In the genomic region with DNA sequence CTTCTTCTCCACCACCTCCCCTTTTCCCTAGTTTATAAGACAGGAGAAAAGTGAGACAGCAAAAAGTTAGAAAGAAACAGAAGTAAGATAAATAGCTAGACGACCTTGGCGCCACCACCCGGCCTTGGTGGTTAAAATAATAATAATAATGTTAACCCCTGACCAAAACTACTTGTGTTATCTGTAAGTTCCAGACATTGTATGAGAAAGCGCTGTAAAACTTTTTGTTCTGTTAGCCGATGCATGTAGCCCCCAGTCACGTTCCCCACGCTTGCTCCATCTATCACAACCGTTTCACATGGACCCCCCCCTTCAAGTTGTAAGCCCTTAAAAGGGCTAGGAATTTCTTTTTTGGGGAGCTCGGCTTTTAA, we compare ENCODE assay signal across 11 cellular contexts. TPM values are rescaled to one million over a fixed set of nuclear protein-coding genes. Genes with fewer than 3 reads are reported as not detected.
DNase-seq lines count a peak whose midpoint lies in the region; ATAC-seq, FAIRE-seq and TF ChIP-seq lines count a peak whose summit lies in the region.
"Had no signal": no experiment of that assay in that cellular context is flagged by ENCODE, and none has a peak within 500 bp of the region (broad histone marks: within the 10 kb centered on the region; RNA-seq: fewer than 3 reads in every experiment).

No MANE protein-coding gene starts in this region.

- H3K9me3 Mint-ChIP-seq in central memory CD8-positive, alpha-beta T cell, result no peaks in the 10 kb centered on the region
- H3K9me3 Mint-ChIP-seq in osteocyte (ENCODE audit: unreplicated experiment), result no peaks in the 10 kb centered on the region

- DNase-seq in DMS53 (lab: John Stamatoyannopoulos, UW), result peak; percentile 17
- no peak for DNase-seq in DMS53 treated with DMSO at 0.1 percent for 48 hours (lab: John Stamatoyannopoulos, UW; ENCODE audit: unreplicated experiment)
- DNase-seq in MG63, result peak; percentile 11
- DNase-seq in central memory CD8-positive, alpha-beta T cell (ENCODE audit: low spot score in 2 of 2), result no peak
- DNase-seq in osteocyte (ENCODE audit: extremely low spot score, unreplicated experiment), result no peak
- DNase-seq in NCI-H2171 (lab: John Stamatoyannopoulos, UW), result no peak
- no peak for DNase-seq in AG08396 (ENCODE audit: low spot score)
- DNase-seq in pancreas, result no peak

- no peaks in the 10 kb centered on the region for H3K27me3 Mint-ChIP-seq in central memory CD8-positive, alpha-beta T cell
- H3K27me3 Mint-ChIP-seq in osteocyte (ENCODE audit: unreplicated experiment), result peaks cover 17% of the 10 kb centered on the region

- H3K4me1 Mint-ChIP-seq in central memory CD8-positive, alpha-beta T cell, result peaks cover 21% of the 10 kb centered on the region
- H3K4me1 Mint-ChIP-seq in osteocyte (ENCODE audit: unreplicated experiment), result peaks cover 37% of the 10 kb centered on the region

- ATAC-seq in central memory CD8-positive, alpha-beta T cell (replicated peaks; ENCODE audit: extremely low read depth, poor library complexity, severe bottlenecking), result no peak
- no peak for ATAC-seq in pancreas

- H3K36me3 Mint-ChIP-seq in central memory CD8-positive, alpha-beta T cell (ENCODE audit: insufficient read depth), result peaks cover 12% of the 10 kb centered on the region
- H3K36me3 Mint-ChIP-seq in osteocyte (ENCODE audit: unreplicated experiment), result no peaks in the 10 kb centered on the region

- no peak for TF ChIP-seq CTCF in osteocyte (IDR thresholded peaks at IDR 0.05)
- no peak for TF ChIP-seq CTCF in pancreas (IDR thresholded peaks at IDR 0.05)

- no peak for FAIRE-seq in pancreas (lab: Jason Lieb, UNC)
- FAIRE-seq: A204.1, H54 had no signal

- no peak overlapping the region for H3K27ac ChIP-seq in pancreas

- H3K36me3 ChIP-seq in MG63 (no peaks in the 10 kb centered on the region; the same call in 1 of the 2 replicates), pancreas (no peaks in the 10 kb centered on the region)

- no peaks in the 10 kb centered on the region for H3K9me3 ChIP-seq in MG63
- no peaks in the 10 kb centered on the region for H3K9me3 ChIP-seq in pancreas

- intact Hi-C loops in pancreas (cut with DNase I), result no loop called here

- WGBS in pancreas, 2 donors, result 24 to 26% methylated on average over 9 of the region's 9 CpGs

- H3K27ac Mint-ChIP-seq in central memory CD8-positive, alpha-beta T cell (ENCODE audit: low read depth), result no peak overlapping the region
- peak overlapping the region; percentile 98 for H3K27ac Mint-ChIP-seq in osteocyte (ENCODE audit: unreplicated experiment)

- H3K4me1 ChIP-seq in pancreas, result peaks cover 0 to 7% (median 0%) of the 10 kb centered on the region in 3 donors

- H3K4me3 Mint-ChIP-seq in central memory CD8-positive, alpha-beta T cell, result peak overlapping the region; percentile 89
- H3K4me3 Mint-ChIP-seq in osteocyte (ENCODE audit: unreplicated experiment), result peak overlapping the region; percentile 96

- H3K4me3 ChIP-seq in MG63 (no peak overlapping the region), pancreas (peak overlapping the region in 1 of 4 donors; percentile 62)

- H3K27me3 ChIP-seq in MG63, result no peaks in the 10 kb centered on the region
- H3K27me3 ChIP-seq in pancreas, result no peaks in the 10 kb centered on the region

RNA-seq across cellular contexts. Expression of a gene that starts 1.5 kb away (rescaled TPM):
- 54.3 and 87.3 TPM in 2 replicates for total RNA-seq in MG63 (2014; rRNA removed; shearing (Covaris generic); ENCODE audit: low replicate concordance)
- 6.4 and 7.3 TPM in 2 replicates for total RNA-seq in osteocyte
- 1 to 10 TPM in 1 of 6 donors, under 1 TPM in 4, not detected in 1; 0.04 to 1.4 (median 0.82) TPM for total RNA-seq in pancreas
- under 1 TPM; 0.11 to 0.12 TPM for polyA plus RNA-seq in pancreas

RNA-seq across cellular contexts. Expression of a gene that starts 53.1 kb away (rescaled TPM):
- not detected in 2 replicates for total RNA-seq in MG63 (2014; rRNA removed; shearing (Covaris generic); ENCODE audit: low replicate concordance)
- total RNA-seq in osteocyte (not detected in 2 replicates), pancreas (under 1 TPM in 4 of 6 donors, not detected in 2; 0.06 to 0.31 (median 0.12) TPM)
- polyA plus RNA-seq in pancreas, result under 1 TPM; 0.27 to 0.75 TPM
- total RNA-seq: aorta had no signal

Comparison
In these comparisons a context has a peak if more than half of its experiments do, and no peak if none do; other contexts are left out.
1. DNase-seq: peak in DMS53 (single experiment) and MG63 (single experiment); none in DMS53 treated with DMSO at 0.1 percent for 48 hours (single experiment), central memory CD8-positive, alpha-beta T cell (0 of 2), osteocyte (single experiment), NCI-H2171 (single experiment), AG08396 (single experiment) and pancreas (0 of 6).